15 cellular contexts compared by ENCODE assay signal in the genomic region with DNA sequence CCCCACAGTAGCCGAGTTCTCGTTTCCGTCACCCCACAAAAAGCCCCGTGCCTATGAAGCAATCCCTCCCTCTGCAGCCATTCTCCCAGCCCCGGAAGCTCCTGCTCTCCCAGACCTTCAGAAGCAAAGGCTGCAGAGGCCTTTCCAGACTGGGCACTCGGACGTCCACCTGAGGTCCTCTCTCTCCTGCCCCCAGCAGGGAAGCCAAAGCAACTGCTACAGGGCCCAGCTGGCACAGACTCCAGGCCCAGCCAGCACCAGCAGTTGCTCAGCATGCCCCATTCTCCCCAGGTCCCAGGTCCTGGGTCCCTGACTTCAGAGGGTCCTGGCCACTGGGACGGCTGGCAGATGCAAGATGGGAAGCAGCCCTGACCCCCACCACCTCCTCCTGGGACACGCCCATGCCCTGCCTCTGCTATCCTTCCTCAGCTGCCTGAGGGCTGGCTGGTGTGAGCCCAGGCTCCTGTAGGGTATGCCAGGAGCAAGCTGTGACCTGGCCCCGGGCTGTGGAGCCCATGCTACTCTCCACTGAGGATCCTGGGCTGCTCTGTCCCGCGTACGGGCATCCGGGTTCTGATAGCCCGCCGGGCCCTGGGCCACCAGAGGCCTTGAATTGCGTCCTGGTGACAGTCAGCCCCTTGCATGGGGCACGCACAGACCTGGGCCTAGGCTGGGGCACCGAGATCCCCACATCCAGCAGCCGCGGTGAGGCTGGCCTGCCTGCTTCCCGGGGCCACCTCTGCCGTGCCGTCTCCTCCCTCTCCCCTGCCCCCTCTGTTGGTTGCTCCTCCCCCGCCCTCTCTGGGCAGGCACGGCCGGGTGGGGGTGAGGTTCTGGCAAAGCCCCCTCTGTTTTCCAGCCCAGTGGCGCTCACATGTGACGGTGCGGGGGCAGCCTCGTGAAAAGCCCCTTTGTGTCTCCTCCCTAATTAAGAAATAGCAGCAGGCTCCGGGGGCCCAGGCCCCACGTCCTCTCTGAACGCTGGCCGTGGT.
DNase-seq lines count a peak whose midpoint lies in the region; ATAC-seq and TF ChIP-seq lines count a peak whose summit lies in the region.
"Had no signal": no experiment of that assay in that cellular context is flagged by ENCODE, and none has a peak within 500 bp of the region (broad histone marks: within the 10 kb centered on the region; RNA-seq: fewer than 3 reads in every experiment).

No MANE protein-coding gene starts in this region.

- WGBS in spleen, 5 donors, result 71 to 83% (median 80%) methylated on average over 27 to 35 of the region's 35 CpGs

- no peak overlapping the region for H3K27ac ChIP-seq in 22Rv1
- H3K27ac ChIP-seq in dorsolateral prefrontal cortex, result peak overlapping the region in 58 of 59 donors; percentile 15 to 95 (median 81)
- H3K27ac ChIP-seq in lower lobe of right lung, result no peak overlapping the region
- H3K27ac ChIP-seq in spleen, result no peak overlapping the region
- H3K27ac ChIP-seq: gastrocnemius medialis had no signal

- intact Hi-C loops in dorsolateral prefrontal cortex (cut with DNase I), result no loop called here
- intact Hi-C loops in mucosa of descending colon (cut with DNase I, micrococcal nuclease), result no loop called here
- intact Hi-C loops in lower lobe of right lung (cut with DNase I), result no loop called here
- intact Hi-C loops in spleen (cut with DNase I; ENCODE audit: low total_unique reads), result no loop called here

- DNase-seq in LNCaP clone FGC (ENCODE audit: low read depth), result no peak
- DNase-seq in dorsolateral prefrontal cortex, result peak; percentile 71 to 84 (median 75)
- DNase-seq in mucosa of descending colon, result no peak
- no peak for DNase-seq in lower lobe of right lung
- no peak for DNase-seq in spleen
- DNase-seq: activated naive CD8-positive, alpha-beta T cell treated with anti-CD3 and anti-CD28 coated beads for 36 hours; gastrocnemius medialis; left colon; NCI-H1092; NCI-H345; Right ventricle myocardium superior; stimulated activated CD4-positive, alpha-beta T cell treated with anti-CD3 and anti-CD28 coated beads, Interleukin-15, amount 100 ng/mL, for 24 hours had no signal

- H3K4me3 ChIP-seq in LNCaP clone FGC (ENCODE audit: low read depth, low read length), result no peak overlapping the region
- H3K4me3 ChIP-seq in dorsolateral prefrontal cortex, result peak overlapping the region in 13 of 59 donors; percentile 2 to 36 (median 11)
- no peak overlapping the region for H3K4me3 ChIP-seq in mucosa of descending colon
- no peak overlapping the region for H3K4me3 ChIP-seq in lower lobe of right lung
- H3K4me3 ChIP-seq in spleen, result no peak overlapping the region
- H3K4me3 ChIP-seq: gastrocnemius medialis had no signal

- H3K36me3 ChIP-seq in mucosa of descending colon (ENCODE audit: low read depth) (no peaks in the 10 kb centered on the region), lower lobe of right lung (no peaks in the 10 kb centered on the region), spleen (no peaks in the 10 kb centered on the region)
- H3K36me3 ChIP-seq: gastrocnemius medialis had no signal

- H3K9me3 ChIP-seq in mucosa of descending colon (no peaks in the 10 kb centered on the region), lower lobe of right lung (no peaks in the 10 kb centered on the region), spleen (no peaks in the 10 kb centered on the region)
- H3K9me3 ChIP-seq: gastrocnemius medialis had no signal

- ATAC-seq in mucosa of descending colon (peak; percentile 20), HG03378 (IDR thresholded peaks at IDR 0.05; ENCODE audit: unreplicated experiment) (no peak), HG02973 (IDR thresholded peaks at IDR 0.05; ENCODE audit: unreplicated experiment) (no peak), lower lobe of right lung (no peak)
- ATAC-seq: gastrocnemius medialis, left colon had no signal

- H3K4me1 ChIP-seq in mucosa of descending colon (ENCODE audit: low read depth) (no peaks in the 10 kb centered on the region), lower lobe of right lung (no peaks in the 10 kb centered on the region), spleen (no peaks in the 10 kb centered on the region)
- H3K4me1 ChIP-seq: gastrocnemius medialis had no signal

- no peak for TF ChIP-seq POLR2A in spleen (IDR thresholded peaks at IDR 0.05)

- H3K27me3 ChIP-seq in dorsolateral prefrontal cortex (no peaks in the 10 kb centered on the region), lower lobe of right lung (ENCODE audit: low read depth) (peaks cover 3% of the 10 kb centered on the region), spleen (replicated peaks in 1 of 7) (no peaks in the 10 kb centered on the region)
- H3K27me3 ChIP-seq: gastrocnemius medialis had no signal

- TF ChIP-seq CTCF in 22Rv1 (IDR thresholded peaks at IDR 0.05) (0 out of 2 replicates have a peak, but pooled peaks have one; percentile 30), LNCaP clone FGC (IDR thresholded peaks at IDR 0.05; ENCODE audit: control insufficient read depth, extremely low read depth, insufficient read depth) (peak; percentile 50), dorsolateral prefrontal cortex (IDR thresholded peaks at IDR 0.05 in 54 of 56, conservative IDR thresholded peaks at IDR 0.05 in 2 of 56; ENCODE audit: low read depth in 1 of 56, partially characterized antibody in 56 of 56) (peak in 47 of 56 donors; percentile 12 to 61 (median 44)), mucosa of descending colon (IDR thresholded peaks at IDR 0.05) (no peak), lower lobe of right lung (IDR thresholded peaks at IDR 0.05) (no peak), spleen (IDR thresholded peaks at IDR 0.05 in 8 of 11, conservative IDR thresholded peaks at IDR 0.05 in 3 of 11) (no peak)

Comparison
In these comparisons a context has a peak if more than half of its experiments do, and no peak if none do; other contexts are left out.
1. H3K27ac ChIP-seq: peak in dorsolateral prefrontal cortex (58 of 59); none in 22Rv1 (single experiment), lower lobe of right lung (single experiment) and spleen (0 of 8).
2. CTCF ChIP-seq: peak in 22Rv1 (single experiment), LNCaP clone FGC (single experiment) and dorsolateral prefrontal cortex (47 of 56); none in mucosa of descending colon (single experiment), lower lobe of right lung (single experiment) and spleen (0 of 11).
3. DNase-seq: peak in dorsolateral prefrontal cortex (10 of 10); none in LNCaP clone FGC (single experiment), mucosa of descending colon (0 of 3), lower lobe of right lung (single experiment) and spleen (single experiment).